In genomic region chr3:48556796-48557626, GRCh38 we compare ENCODE assay signal across 1 cellular context.
TF ChIP-seq lines count a peak whose summit lies in the region.

Gene PFKFB4, minus strand, starts transcription at chr3:48556803. Its CDS starts 26 bp downstream, at chr3:48556777.

TF ChIP-seq in HEK293, 187 proteins besides CTCF, POLR2A, EP300 and RAD21 (continued from another document and continues in another):
- peak; percentile 86 for TF ChIP-seq GLIS2 (tag by site-specific recombination; IDR thresholded peaks at IDR 0.05)
- no peak; the same call in 1 of the 2 replicates for TF ChIP-seq ZBTB10 (tag by site-specific recombination; IDR thresholded peaks at IDR 0.05)
- TF ChIP-seq GLIS1 (tag by site-specific recombination; IDR thresholded peaks at IDR 0.05) = peak; percentile 55; the same call in 1 of the 2 replicates
- TF ChIP-seq ZNF555 (tag by site-specific recombination; conservative IDR thresholded peaks at IDR 0.05) = no peak
- TF ChIP-seq ZNF16 (tag by site-specific recombination; IDR thresholded peaks at IDR 0.05; ENCODE audit: low read depth) = no peak
- TF ChIP-seq ZNF341 (tag by site-specific recombination; IDR thresholded peaks at IDR 0.05; ENCODE audit: low read depth) = peak; percentile 19; the same call in 1 of the 2 replicates
- TF ChIP-seq PRDM2 (tag by site-specific recombination; IDR thresholded peaks at IDR 0.05; ENCODE audit: borderline replicate concordance) = no peak
- no peak; the same call in none of the 2 replicates for TF ChIP-seq SP7 (tag by site-specific recombination; IDR thresholded peaks at IDR 0.05)
- no peak for TF ChIP-seq TRIM28 (IDR thresholded peaks at IDR 0.05; ENCODE audit: borderline replicate concordance, low read length)
- TF ChIP-seq KLF8 (tag by site-specific recombination; IDR thresholded peaks at IDR 0.05) = no peak
- TF ChIP-seq SP3 (tag by site-specific recombination; IDR thresholded peaks at IDR 0.05) = peak; percentile 84
- no peak for TF ChIP-seq ZNF585B (tag by site-specific recombination; IDR thresholded peaks at IDR 0.05)
- TF ChIP-seq SP2 (tag by site-specific recombination; IDR thresholded peaks at IDR 0.05) = peak; percentile 96
- TF ChIP-seq ZNF704 (tag by site-specific recombination; IDR thresholded peaks at IDR 0.05) = no peak
- TF ChIP-seq ZNF391 (tag by site-specific recombination; IDR thresholded peaks at IDR 0.05; ENCODE audit: borderline replicate concordance, low read depth) = peak; percentile 78; the same call in 1 of the 2 replicates
- no peak for TF ChIP-seq MZF1 (tag by site-specific recombination; IDR thresholded peaks at IDR 0.05; ENCODE audit: borderline replicate concordance)
- TF ChIP-seq ZBTB26 (tag by site-specific recombination; optimal IDR thresholded peaks at IDR 0.05) = peak; percentile 37
- TF ChIP-seq ZNF184 (tag by site-specific recombination; IDR thresholded peaks at IDR 0.05) = no peak
- 0 out of 2 replicates have a peak, but pooled peaks have one; percentile 6 for TF ChIP-seq EGR2 (tag by site-specific recombination; IDR thresholded peaks at IDR 0.05; ENCODE audit: low read depth)
- peak; percentile 97 for TF ChIP-seq BCL11A (tag by site-specific recombination; IDR thresholded peaks at IDR 0.05; ENCODE audit: low read depth)
- no peak for TF ChIP-seq ZNF701 (tag by site-specific recombination; IDR thresholded peaks at IDR 0.05)
- peak; percentile 29 for TF ChIP-seq ZNF600 (tag by site-specific recombination; IDR thresholded peaks at IDR 0.05)
- TF ChIP-seq SCRT1 (tag by site-specific recombination; IDR thresholded peaks at IDR 0.05; ENCODE audit: borderline replicate concordance) = no peak
- no peak for TF ChIP-seq KLF10 (tag by site-specific recombination; IDR thresholded peaks at IDR 0.05)
- TF ChIP-seq IKZF3 (tag by site-specific recombination; IDR thresholded peaks at IDR 0.05) = peak; percentile 73
- TF ChIP-seq ZNF639 (tag by site-specific recombination; IDR thresholded peaks at IDR 0.05) = no peak; the same call in 1 of the 2 replicates
- TF ChIP-seq KLF16 (tag by site-specific recombination; IDR thresholded peaks at IDR 0.05) = 0 out of 2 replicates have a peak, but pooled peaks have one; percentile 4
- TF ChIP-seq ZNF292 (tag by site-specific recombination; IDR thresholded peaks at IDR 0.05; ENCODE audit: borderline replicate concordance, low read depth) = no peak
- peak; percentile 48; the same call in 1 of the 2 replicates for TF ChIP-seq KLF17 (tag by site-specific recombination; IDR thresholded peaks at IDR 0.05)
- TF ChIP-seq ZNF274 (IDR thresholded peaks at IDR 0.05; ENCODE audit: low read length) = no peak
- TF ChIP-seq ZNF274 (tag by site-specific recombination; IDR thresholded peaks at IDR 0.05; ENCODE audit: borderline replicate concordance) = no peak
- TF ChIP-seq PRDM4 (tag by site-specific recombination; IDR thresholded peaks at IDR 0.05) = no peak
- no peak for TF ChIP-seq ZNF580 (tag by site-specific recombination; IDR thresholded peaks at IDR 0.05)
- TF ChIP-seq ZNF2 (tag by site-specific recombination; IDR thresholded peaks at IDR 0.05) = no peak
- TF ChIP-seq ZNF677 (tag by site-specific recombination; IDR thresholded peaks at IDR 0.05) = no peak
- no peak for TF ChIP-seq ZNF837 (tag by site-specific recombination; IDR thresholded peaks at IDR 0.05)
- no peak for TF ChIP-seq ZNF830 (tag by site-specific recombination; IDR thresholded peaks at IDR 0.05; ENCODE audit: low read depth)
- peak; percentile 99 for TF ChIP-seq ZFP69B (tag by site-specific recombination; IDR thresholded peaks at IDR 0.05)
- TF ChIP-seq KLF9 (tag by site-specific recombination; IDR thresholded peaks at IDR 0.05; ENCODE audit: low read depth) = peak; percentile 87
- TF ChIP-seq KLF7 (tag by site-specific recombination; IDR thresholded peaks at IDR 0.05; ENCODE audit: borderline replicate concordance) = no peak; the same call in 1 of the 2 replicates
- TF ChIP-seq ELK4 (IDR thresholded peaks at IDR 0.05; ENCODE audit: borderline replicate concordance, low read depth, low read length) = no peak
- TF ChIP-seq PRDM6 (tag by site-specific recombination; IDR thresholded peaks at IDR 0.05) = no peak
- no peak for TF ChIP-seq ZNF202 (tag by site-specific recombination; IDR thresholded peaks at IDR 0.05; ENCODE audit: borderline replicate concordance)
- TF ChIP-seq ZNF223 (tag by site-specific recombination; IDR thresholded peaks at IDR 0.05) = no peak
